ENCODE assay signal across 14 cellular contexts in the genomic region with DNA sequence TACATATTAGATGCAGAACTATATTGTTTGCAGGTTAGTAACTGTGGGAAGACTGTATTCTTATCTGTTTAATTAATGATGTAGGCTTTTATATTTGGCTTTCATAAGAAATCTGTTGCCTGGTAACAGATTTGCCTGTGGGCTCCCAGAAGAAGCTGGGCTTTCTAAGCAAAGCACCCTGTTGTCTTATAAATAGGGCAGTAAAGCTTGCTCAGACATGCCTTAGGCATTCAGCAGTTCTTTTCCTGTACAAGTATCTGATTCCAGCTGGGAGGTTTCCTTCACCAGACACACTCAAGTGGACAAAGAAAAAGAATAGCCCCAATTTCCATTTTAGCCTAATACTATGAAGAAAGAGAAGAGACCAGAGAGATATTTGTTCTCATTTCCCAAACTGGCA.
DNase-seq lines count a peak whose midpoint lies in the region; ATAC-seq, FAIRE-seq and TF ChIP-seq lines count a peak whose summit lies in the region.
"Had no signal": no experiment of that assay in that cellular context is flagged by ENCODE, and none has a peak within 500 bp of the region (broad histone marks: within the 10 kb centered on the region; RNA-seq: fewer than 3 reads in every experiment).

No MANE protein-coding gene starts in this region.

- no peak overlapping the region for H3K4me3 Mint-ChIP-seq in astrocyte (ENCODE audit: unreplicated experiment)
- no peak overlapping the region for H3K4me3 Mint-ChIP-seq in neural progenitor cell
- H3K4me3 Mint-ChIP-seq in CD8-positive, alpha-beta memory T cell, result no peak overlapping the region

- no peaks in the 10 kb centered on the region for H3K79me2 ChIP-seq in astrocyte (ENCODE audit: insufficient read depth, low read length)
- no peaks in the 10 kb centered on the region for H3K79me2 ChIP-seq in neural progenitor cell (ENCODE audit: low read depth)

- CTCF ChIA-PET in CD8-positive, alpha-beta memory T cell (lab: Charles Lee), result no interaction called here

- H3K27ac Mint-ChIP-seq in astrocyte (ENCODE audit: unreplicated experiment) (no peak overlapping the region), neural progenitor cell (no peak overlapping the region)
- no peak overlapping the region for H3K27ac Mint-ChIP-seq in CD8-positive, alpha-beta memory T cell

- H3K27ac ChIP-seq in astrocyte (ENCODE audit: low read depth, low read length), result no peak overlapping the region
- peak overlapping the region; percentile 66 for H3K27ac ChIP-seq in neural progenitor cell
- H3K27ac ChIP-seq in CD8-positive, alpha-beta memory T cell (ENCODE audit: low read depth, low read length), result no peak overlapping the region
- H3K27ac ChIP-seq: coronary artery had no signal

- H3K27me3 Mint-ChIP-seq in astrocyte (ENCODE audit: low read depth, unreplicated experiment), result no peaks in the 10 kb centered on the region
- peaks cover 2% of the 10 kb centered on the region for H3K27me3 Mint-ChIP-seq in neural progenitor cell (ENCODE audit: insufficient read depth, low read depth)
- H3K27me3 Mint-ChIP-seq in CD8-positive, alpha-beta memory T cell, result no peaks in the 10 kb centered on the region

- H3K36me3 Mint-ChIP-seq in astrocyte (ENCODE audit: low read depth, unreplicated experiment), result no peaks in the 10 kb centered on the region
- no peaks in the 10 kb centered on the region for H3K36me3 Mint-ChIP-seq in neural progenitor cell
- H3K36me3 Mint-ChIP-seq in CD8-positive, alpha-beta memory T cell, result no peaks in the 10 kb centered on the region

- POLR2A ChIA-PET in CD8-positive, alpha-beta memory T cell (lab: Charles Lee), result no interaction called here

- H3K9me3 ChIP-seq in astrocyte (ENCODE audit: insufficient read depth, low read depth, low read length), result no peaks in the 10 kb centered on the region
- H3K9me3 ChIP-seq in neural progenitor cell (ENCODE audit: low read depth), result no peaks in the 10 kb centered on the region
- no peaks in the 10 kb centered on the region for H3K9me3 ChIP-seq in CD8-positive, alpha-beta memory T cell (ENCODE audit: low read length)

- TF ChIP-seq CTCF in astrocyte (IDR thresholded peaks at IDR 0.05; ENCODE audit: insufficient read depth, low read depth, low read length) (no peak), neural progenitor cell (IDR thresholded peaks at IDR 0.05) (no peak)

- H3K36me3 ChIP-seq in astrocyte (ENCODE audit: insufficient read depth, low read length) (no peaks in the 10 kb centered on the region), neural progenitor cell (no peaks in the 10 kb centered on the region)
- no peaks in the 10 kb centered on the region for H3K36me3 ChIP-seq in CD8-positive, alpha-beta memory T cell (ENCODE audit: insufficient read depth, low read length)

- H3K27me3 ChIP-seq in astrocyte (ENCODE audit: insufficient read depth, low read length) (no peaks in the 10 kb centered on the region), neural progenitor cell (no peaks in the 10 kb centered on the region)
- H3K27me3 ChIP-seq in CD8-positive, alpha-beta memory T cell (ENCODE audit: insufficient read depth, low read length, poor library complexity, severe bottlenecking), result no peaks in the 10 kb centered on the region

- H3K4me3 ChIP-seq in astrocyte (ENCODE audit: insufficient read depth, low read depth, low read length), result no peak overlapping the region
- H3K4me3 ChIP-seq in neural progenitor cell, result no peak overlapping the region
- H3K4me3 ChIP-seq in CD8-positive, alpha-beta memory T cell (ENCODE audit: low read length), result no peak overlapping the region
- H3K4me3 ChIP-seq: coronary artery had no signal

- FAIRE-seq in astrocyte (lab: Jason Lieb, UNC), result no peak

- peaks cover 5% of the 10 kb centered on the region for H3F3A ChIP-seq in neural progenitor cell (ENCODE audit: low read depth)

- H3K9ac ChIP-seq in astrocyte (ENCODE audit: low read length), result no peak overlapping the region
- no peak overlapping the region for H3K9ac ChIP-seq in neural progenitor cell

- H2AFZ ChIP-seq in astrocyte (ENCODE audit: low read depth, low read length) (peak overlapping the region; percentile 19), neural progenitor cell (replicated peaks) (peak overlapping the region; percentile 40)

- no peaks in the 10 kb centered on the region for H3K4me1 ChIP-seq in astrocyte (ENCODE audit: insufficient read depth, low read length)
- peaks cover 11% of the 10 kb centered on the region for H3K4me1 ChIP-seq in neural progenitor cell
- H3K4me1 ChIP-seq in CD8-positive, alpha-beta memory T cell (ENCODE audit: insufficient read depth, low read length), result no peaks in the 10 kb centered on the region

- ATAC-seq in GM21390 (IDR thresholded peaks at IDR 0.05; ENCODE audit: unreplicated experiment), result no peak
- ATAC-seq: esophagus mucosa, SK-N-SH treated with all-trans-retinoic acid at 6 μM for 48 hours had no signal

- no peak overlapping the region for H3K4me2 ChIP-seq in astrocyte (ENCODE audit: low read length)
- peak overlapping the region; percentile 52 for H3K4me2 ChIP-seq in neural progenitor cell

- peak; percentile 94 for DNase-seq in DMS79 treated with DMSO at 0.1 percent for 48 hours (lab: John Stamatoyannopoulos, UW)
- DNase-seq in NCI-H146 treated with DMSO at 0.1 percent for 48 hours (lab: John Stamatoyannopoulos, UW; ENCODE audit: unreplicated experiment), result peak; percentile 80
- peak; percentile 3 for DNase-seq in astrocyte (ENCODE audit: low read depth)
- peak; percentile 32 for DNase-seq in neural progenitor cell (ENCODE audit: low spot score)
- no peak for DNase-seq in activated CD4-positive, alpha-beta T cell treated with anti-CD3 and anti-CD28 coated beads for 4 hours
- no peak for DNase-seq in CD8-positive, alpha-beta memory T cell
- DNase-seq in NCI-H82 treated with DMSO at 0.1 percent for 48 hours (lab: John Stamatoyannopoulos, UW; ENCODE audit: unreplicated experiment), result no peak
- DNase-seq: activated CD8-positive, alpha-beta memory T cell treated with anti-CD3 and anti-CD28 coated beads for 24 hours; amniotic stem cell; kidney glomerular epithelial cell had no signal

- no peaks in the 10 kb centered on the region for H3K9me3 Mint-ChIP-seq in astrocyte (ENCODE audit: unreplicated experiment)
- peaks cover 3% of the 10 kb centered on the region for H3K9me3 Mint-ChIP-seq in neural progenitor cell
- peaks cover 0 to 10% (median 0%) of the 10 kb centered on the region in 5 donors for H3K9me3 Mint-ChIP-seq in CD8-positive, alpha-beta memory T cell

- H3K4me1 Mint-ChIP-seq in astrocyte (ENCODE audit: low read depth, unreplicated experiment), result peaks cover 2% of the 10 kb centered on the region
- H3K4me1 Mint-ChIP-seq in neural progenitor cell, result no peaks in the 10 kb centered on the region
- no peaks in the 10 kb centered on the region for H3K4me1 Mint-ChIP-seq in CD8-positive, alpha-beta memory T cell

- H4K20me1 ChIP-seq in astrocyte (ENCODE audit: insufficient read depth, low read length) (no peaks in the 10 kb centered on the region), neural progenitor cell (ENCODE audit: low read depth) (no peaks in the 10 kb centered on the region)

Comparison
In these comparisons a context has a peak if more than half of its experiments do, and no peak if none do; other contexts are left out.
1. DNase-seq: peak in DMS79 treated with DMSO at 0.1 percent for 48 hours (single experiment), NCI-H146 treated with DMSO at 0.1 percent for 48 hours (single experiment), astrocyte (single experiment) and neural progenitor cell (single experiment); none in activated CD4-positive, alpha-beta T cell treated with anti-CD3 and anti-CD28 coated beads for 4 hours (0 of 2), CD8-positive, alpha-beta memory T cell (0 of 5) and NCI-H82 treated with DMSO at 0.1 percent for 48 hours (single experiment).